In the genomic region with DNA sequence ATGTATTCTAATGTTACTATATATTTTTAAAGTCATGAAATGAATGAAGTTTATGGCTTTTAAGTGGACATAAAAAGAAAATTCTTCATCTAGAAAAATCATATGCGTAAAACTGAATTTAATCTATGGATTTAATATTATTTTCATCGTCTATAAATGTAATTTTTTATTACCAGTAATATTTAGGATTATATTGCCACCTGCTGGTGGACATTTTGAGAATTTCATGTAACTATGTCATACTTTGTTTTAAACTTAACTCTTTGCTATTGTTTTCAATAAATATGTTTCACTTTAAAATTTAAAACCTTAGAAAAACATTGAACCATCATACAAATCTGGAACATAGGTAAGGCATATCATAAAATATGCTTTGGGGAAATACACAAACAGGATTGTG, we compare ENCODE assay signal across 8 cellular contexts.
DNase-seq lines count a peak whose midpoint lies in the region; ATAC-seq, FAIRE-seq and TF ChIP-seq lines count a peak whose summit lies in the region.

No MANE protein-coding gene starts in this region.

- FAIRE-seq in TTC549 (lab: Jason Lieb, UNC) = peak; percentile 89

- H3K4me3 ChIP-seq in left ventricle myocardium inferior (no peak overlapping the region), right cardiac atrium (ENCODE audit: low read length) (no peak overlapping the region), hepatocyte (no peak overlapping the region), vagina (no peak overlapping the region), lower leg skin (ENCODE audit: low read depth, poor library complexity, severe bottlenecking) (no peak overlapping the region)

- ATAC-seq in right cardiac atrium (no peak), GM18502 (IDR thresholded peaks at IDR 0.05; ENCODE audit: poor library complexity, unreplicated experiment) (no peak), HG03159 (IDR thresholded peaks at IDR 0.05; ENCODE audit: unreplicated experiment) (no peak)

- peak; percentile 57 for TF ChIP-seq CTCF in left ventricle myocardium inferior (IDR thresholded peaks at IDR 0.05; ENCODE audit: borderline replicate concordance)
- TF ChIP-seq CTCF in hepatocyte (IDR thresholded peaks at IDR 0.05; ENCODE audit: poor library complexity) = peak; percentile 75
- TF ChIP-seq CTCF in vagina (IDR thresholded peaks at IDR 0.05) = peak; percentile 14 to 47 (median 40)
- no peak for TF ChIP-seq CTCF in lower leg skin (IDR thresholded peaks at IDR 0.05)

- no peaks in the 10 kb centered on the region for H3K79me2 ChIP-seq in hepatocyte

- no peak overlapping the region for H3K27ac ChIP-seq in left ventricle myocardium inferior (replicated peaks)
- H3K27ac ChIP-seq in right cardiac atrium (ENCODE audit: low read length) = no peak overlapping the region
- H3K27ac ChIP-seq in hepatocyte = no peak overlapping the region
- no peak overlapping the region for H3K27ac ChIP-seq in vagina

- H2AFZ ChIP-seq in hepatocyte = no peak overlapping the region

- H3K9me3 ChIP-seq in left ventricle myocardium inferior (replicated peaks) (no peaks in the 10 kb centered on the region), right cardiac atrium (ENCODE audit: control insufficient read depth, low read length) (no peaks in the 10 kb centered on the region), hepatocyte (ENCODE audit: low read depth) (no peaks in the 10 kb centered on the region), vagina (no peaks in the 10 kb centered on the region)

- H3K36me3 ChIP-seq in left ventricle myocardium inferior (no peaks in the 10 kb centered on the region), hepatocyte (replicated peaks; ENCODE audit: insufficient read depth, low read depth) (no peaks in the 10 kb centered on the region), vagina (no peaks in the 10 kb centered on the region)

- H3K4me2 ChIP-seq in hepatocyte = no peak overlapping the region

- DNase-seq in left ventricle myocardium inferior (no peak), right cardiac atrium (no peak), hepatocyte (ENCODE audit: low spot score) (peak; percentile 42), vagina (ENCODE audit: extremely low spot score in 2 of 2) (no peak), lower leg skin (ENCODE audit: low spot score in 2 of 2) (no peak)

- H3K4me1 ChIP-seq in left ventricle myocardium inferior (no peaks in the 10 kb centered on the region), right cardiac atrium (ENCODE audit: control insufficient read depth, insufficient read depth, low read length) (no peaks in the 10 kb centered on the region), hepatocyte (ENCODE audit: insufficient read depth) (no peaks in the 10 kb centered on the region), vagina (no peaks in the 10 kb centered on the region)

- no peaks in the 10 kb centered on the region for H3K9me2 ChIP-seq in hepatocyte (replicated peaks; ENCODE audit: insufficient read depth)

- H3K27me3 ChIP-seq in left ventricle myocardium inferior (ENCODE audit: low read depth) = no peaks in the 10 kb centered on the region
- no peaks in the 10 kb centered on the region for H3K27me3 ChIP-seq in right cardiac atrium (ENCODE audit: control insufficient read depth, insufficient read depth)
- no peaks in the 10 kb centered on the region for H3K27me3 ChIP-seq in hepatocyte
- no peaks in the 10 kb centered on the region for H3K27me3 ChIP-seq in vagina

- no peaks in the 10 kb centered on the region for H4K20me1 ChIP-seq in hepatocyte (ENCODE audit: insufficient read depth, poor library complexity, severe bottlenecking)

- intact Hi-C loops in left ventricle myocardium inferior (cut with micrococcal nuclease) = loop anchor here (5.0 kb wide), 1 partner anchor 391 kb away; no protein-coding TSS in a partner anchor
- intact Hi-C loops in right cardiac atrium (cut with DNase I) = loop anchor here in 3 of 4 donors (5.0 to 10.0 kb wide), 2 partner anchors 391 to 393 kb away; no protein-coding TSS in a partner anchor
- intact Hi-C loops in vagina (cut with DNase I) = no loop called here
- intact Hi-C loops in lower leg skin (cut with DNase I; ENCODE audit: low total_unique reads) = loop anchor here (10.0 kb wide), 1 partner anchor 413 kb away; no protein-coding TSS in a partner anchor

- no peak for TF ChIP-seq POLR2A in vagina (IDR thresholded peaks at IDR 0.05)
- TF ChIP-seq POLR2A in lower leg skin (IDR thresholded peaks at IDR 0.05) = no peak

- WGBS in right cardiac atrium = 20% methylated on average over 2 of the region's 2 CpGs
- WGBS in hepatocyte (ENCODE audit: low lambda C conversion rate, missing lambda C conversion rate) = 23% methylated on average over 2 of the region's 2 CpGs
- 14 to 18% methylated on average over 2 of the region's 2 CpGs for WGBS in lower leg skin, 2 donors

Comparison
In these comparisons a context has a peak if more than half of its experiments do, and no peak if none do; other contexts are left out.
1. CTCF ChIP-seq: peak in left ventricle myocardium inferior (single experiment), hepatocyte (single experiment) and vagina (3 of 3); none in lower leg skin (0 of 3).